ENCODE assay signal across 23 cellular contexts in genomic region chr6:87573307-87574024, GRCh38. TPM values are rescaled to one million over a fixed set of nuclear protein-coding genes. Genes with fewer than 3 reads are reported as not detected.
A peak's percentile ranks its signal among the peaks of the same experiment; 100 is the strongest.
DNase-seq lines count a peak whose midpoint lies in the region; ATAC-seq, FAIRE-seq and TF ChIP-seq lines count a peak whose summit lies in the region.
"Had no signal": no experiment of that assay in that cellular context is flagged by ENCODE, and none has a peak within 500 bp of the region (broad histone marks: within the 10 kb centered on the region; RNA-seq: fewer than 3 reads in every experiment).

No MANE protein-coding gene starts in this region.

- H2AFZ ChIP-seq in mammary epithelial cell (ENCODE audit: low read depth, low read length): no peak overlapping the region

- no peak overlapping the region for H3K4me3 ChIP-seq in mammary epithelial cell (replicated peaks in 1 of 3; ENCODE audit: insufficient read depth in 1 of 3, low read depth in 2 of 3, low read length in 3 of 3)
- H3K4me3 ChIP-seq: dorsolateral prefrontal cortex, prostate gland had no signal

- H3K27ac Mint-ChIP-seq in activated T-cell treated with anti-CD3 and anti-CD28 coated beads, Interleukin-2, amount 50 U/mL, for 24 hours: peak overlapping the region; percentile 55
- peak overlapping the region in 7 of 10 donors; percentile 2 to 64 (median 19) for H3K27ac Mint-ChIP-seq in naive thymus-derived CD8-positive, alpha-beta T cell

- WGBS in mammary epithelial cell (ENCODE audit: low coverage, missing lambda C conversion rate): 98% methylated on average over 5 of the region's 5 CpGs

- in situ Hi-C loops in mammary epithelial cell (cut with MboI; ENCODE audit: low sequenced_read_pairs in 2 of 2): no loop called here

- peaks cover 2% of the 10 kb centered on the region for H3K9me3 Mint-ChIP-seq in activated T-cell treated with anti-CD3 and anti-CD28 coated beads, Interleukin-2, amount 50 U/mL, for 24 hours
- H3K9me3 Mint-ChIP-seq in naive thymus-derived CD8-positive, alpha-beta T cell: peaks cover 0 to 3% (median 0%) of the 10 kb centered on the region in 9 donors

- no peak overlapping the region for H3K9ac ChIP-seq in mammary epithelial cell (ENCODE audit: insufficient read depth, low read length)

- FAIRE-seq in D721Med (lab: Jason Lieb, UNC) (peak; percentile 46), H54 (lab: Jason Lieb, UNC) (no peak)
- FAIRE-seq: keratinocyte, RCC 7860 had no signal

- POLR2A ChIA-PET in naive thymus-derived CD8-positive, alpha-beta T cell (lab: Charles Lee): interaction anchor here (0.6 kb wide), 1 partner anchor 16 kb away, joined by 3 read pairs; the partner anchor contains the start of genes ORC3 and RARS2

- no peak for TF ChIP-seq POLR2A in H54 (IDR thresholded peaks at IDR 0.05; ENCODE audit: low read depth, low read length)

- no peak overlapping the region for H3K4me2 ChIP-seq in mammary epithelial cell (ENCODE audit: insufficient read depth, low read depth, low read length)

- H3K27me3 ChIP-seq in mammary epithelial cell (ENCODE audit: insufficient read depth, low read length): no peaks in the 10 kb centered on the region
- H3K27me3 ChIP-seq: dorsolateral prefrontal cortex, foreskin keratinocyte had no signal

- TF ChIP-seq CTCF in D721Med (IDR thresholded peaks at IDR 0.05; ENCODE audit: insufficient read depth, missing control alignments) (no peak), VCaP (conservative IDR thresholded peaks at IDR 0.05) (no peak), mammary epithelial cell (conservative IDR thresholded peaks at IDR 0.05 in 1 of 2, IDR thresholded peaks at IDR 0.05 in 1 of 2; ENCODE audit: extremely low read depth in 1 of 2, insufficient read depth in 1 of 2, low read depth in 1 of 2, low read length in 2 of 2) (no peak)

- intact Hi-C loops in mammary epithelial cell (cut with micrococcal nuclease): no loop called here

- no peaks in the 10 kb centered on the region for H3K27me3 Mint-ChIP-seq in activated T-cell treated with anti-CD3 and anti-CD28 coated beads, Interleukin-2, amount 50 U/mL, for 24 hours
- H3K27me3 Mint-ChIP-seq in naive thymus-derived CD8-positive, alpha-beta T cell: no peaks in the 10 kb centered on the region

- peaks cover 2% of the 10 kb centered on the region for H3K36me3 ChIP-seq in mammary epithelial cell (ENCODE audit: insufficient read depth, low read length)
- H3K36me3 ChIP-seq: prostate gland had no signal

- peak overlapping the region; percentile 81 for H3K27ac ChIP-seq in VCaP
- H3K27ac ChIP-seq in mammary epithelial cell (ENCODE audit: insufficient read depth, low read depth, low read length): no peak overlapping the region
- H3K27ac ChIP-seq: C4-2B, dorsolateral prefrontal cortex had no signal

- CTCF ChIA-PET in mammary epithelial cell (lab: Charles Lee; ENCODE audit: low non-redundant PET): no interaction called here

- peaks cover 83% of the 10 kb centered on the region for H3K79me2 ChIP-seq in mammary epithelial cell (ENCODE audit: insufficient read depth, low read length)

- no peaks in the 10 kb centered on the region for H4K20me1 ChIP-seq in mammary epithelial cell (ENCODE audit: insufficient read depth, low read length)

- H3K9me3 ChIP-seq in mammary epithelial cell (replicated peaks; ENCODE audit: insufficient read depth, low read length): no peaks in the 10 kb centered on the region
- H3K9me3 ChIP-seq: prostate gland had no signal

- dilution Hi-C loops in mammary epithelial cell (cut with HindIII; ENCODE audit: low sequenced_read_pairs): no loop called here

- BruUV-seq in mammary epithelial cell (replicated peaks; lab: Mats Ljungman, UMichigan): no TSS peak

- ATAC-seq in naive thymus-derived CD8-positive, alpha-beta T cell: no peak
- no peak for ATAC-seq in GM19351 (IDR thresholded peaks at IDR 0.05; ENCODE audit: unreplicated experiment)

- H3K4me1 Mint-ChIP-seq in activated T-cell treated with anti-CD3 and anti-CD28 coated beads, Interleukin-2, amount 50 U/mL, for 24 hours (ENCODE audit: low read depth): peaks cover 57% of the 10 kb centered on the region
- peaks cover 27 to 61% (median 52%) of the 10 kb centered on the region in 4 donors for H3K4me1 Mint-ChIP-seq in naive thymus-derived CD8-positive, alpha-beta T cell

- no peak overlapping the region for H3K4me3 Mint-ChIP-seq in activated T-cell treated with anti-CD3 and anti-CD28 coated beads, Interleukin-2, amount 50 U/mL, for 24 hours
- H3K4me3 Mint-ChIP-seq in naive thymus-derived CD8-positive, alpha-beta T cell: peak overlapping the region in 4 of 10 donors; percentile 8 to 51 (median 10)

- peaks cover 74% of the 10 kb centered on the region for H3K36me3 Mint-ChIP-seq in activated T-cell treated with anti-CD3 and anti-CD28 coated beads, Interleukin-2, amount 50 U/mL, for 24 hours (ENCODE audit: low read depth)
- peaks cover 5 to 50% (median 20%) of the 10 kb centered on the region in 3 donors for H3K36me3 Mint-ChIP-seq in naive thymus-derived CD8-positive, alpha-beta T cell

- H3K4me1 ChIP-seq in mammary epithelial cell (ENCODE audit: insufficient read depth, low read length): no peaks in the 10 kb centered on the region

- no peak for DNase-seq in activated T-cell treated with anti-CD3 and anti-CD28 coated beads, Interleukin-2, amount 50 U/mL, for 24 hours
- DNase-seq in activated T-cell treated with anti-CD3 and anti-CD28 coated beads, Interleukin-2, amount 50 U/mL, for 48 hours: no peak
- DNase-seq in D721Med (ENCODE audit: insufficient read length, low spot score): no peak
- DNase-seq in naive thymus-derived CD8-positive, alpha-beta T cell: no peak
- no peak for DNase-seq in H54 (ENCODE audit: insufficient read length, low spot score)
- DNase-seq in mammary epithelial cell: no peak
- DNase-seq: activated CD4-positive, alpha-beta T cell treated with anti-CD3 and anti-CD28 coated beads for 48 hours; amniotic stem cell; DMS79; dorsolateral prefrontal cortex; hypothalamus; KBM-7; NCI-H1092; NCI-H446; NK-92 treated with Interleukin-12 subunit alpha and Interleukin-12 subunit beta, amount 100 ng/mL, for 24 hours; stimulated activated CD4-positive, alpha-beta T cell treated with anti-CD3 and anti-CD28 coated beads, Interleukin-4, amount 100 ng/mL, for 24 hours had no signal

RNA-seq across cellular contexts. Expression of gene RARS2, which starts 16.3 kb away (rescaled TPM):
- total RNA-seq in naive thymus-derived CD8-positive, alpha-beta T cell: 10 to 100 TPM; 37.8 to 40.6 TPM
- polyA plus RNA-seq in naive thymus-derived CD8-positive, alpha-beta T cell: 10 to 100 TPM; 17.3 to 29.1 (median 27.1) TPM
- 10 to 100 TPM; 32.2 to 33.8 TPM for total RNA-seq in mammary epithelial cell
- polyA plus RNA-seq in mammary epithelial cell: 9.2 TPM
- polyA minus RNA-seq in mammary epithelial cell: 15.5 TPM

RNA-seq across cellular contexts. Expression of gene ORC3, which starts 16.5 kb away (rescaled TPM):
- total RNA-seq in naive thymus-derived CD8-positive, alpha-beta T cell: 10 to 100 TPM; 30.9 to 31.4 TPM
- 10 to 100 TPM; 33.8 to 37.7 (median 36.7) TPM for polyA plus RNA-seq in naive thymus-derived CD8-positive, alpha-beta T cell
- total RNA-seq in mammary epithelial cell: 10 to 100 TPM; 21.5 to 22.2 TPM
- polyA plus RNA-seq in mammary epithelial cell: 23.4 TPM
- 9.9 TPM for polyA minus RNA-seq in mammary epithelial cell
